ENCODE assay signal across 8 cellular contexts in the genomic region with DNA sequence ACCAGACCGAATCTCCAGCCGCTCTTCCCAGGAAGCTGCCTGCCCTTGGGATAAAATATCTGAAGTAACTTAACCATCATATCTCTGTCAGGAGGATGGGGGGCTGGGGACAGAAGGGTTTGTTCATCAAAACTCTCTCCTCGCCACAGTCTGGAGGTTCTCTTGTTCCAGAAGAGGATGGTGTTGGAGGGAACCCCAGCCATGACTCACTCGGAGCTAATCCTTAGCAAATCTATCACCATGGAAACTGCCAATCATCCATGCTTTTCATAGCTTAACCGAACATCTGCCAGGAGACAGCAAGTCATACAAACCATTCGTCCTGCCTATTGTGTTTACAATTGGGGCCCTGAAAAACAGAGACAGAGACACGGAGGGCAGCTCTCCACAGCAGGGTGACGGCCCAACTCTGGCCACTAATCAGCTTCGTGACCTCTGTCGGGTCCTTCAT.
DNase-seq lines count a peak whose midpoint lies in the region; ATAC-seq and TF ChIP-seq lines count a peak whose summit lies in the region.

No MANE protein-coding gene starts in this region.

- no peak for ATAC-seq in HG03097 (IDR thresholded peaks at IDR 0.05; ENCODE audit: low FRiP score, unreplicated experiment)

- peak overlapping the region; percentile 78 to 88 (median 85) for H3K27ac Mint-ChIP-seq in nephron
- no peak overlapping the region for H3K27ac Mint-ChIP-seq in activated T-helper 2 cell treated with anti-CD3 and anti-CD28 coated beads, Interferon-gamma antibody, Interleukin-2, Interleukin-4, amounts not matched to agents 10 μg/mL and 5 μg/mL and 100 μg/mL, durations not matched to agents 14 hours and 24 hours and 36 hours

- no peak overlapping the region for H3K4me3 Mint-ChIP-seq in nephron
- H3K4me3 Mint-ChIP-seq in activated T-helper 2 cell treated with anti-CD3 and anti-CD28 coated beads, Interferon-gamma antibody, Interleukin-2, Interleukin-4, amounts not matched to agents 10 μg/mL and 5 μg/mL and 100 μg/mL, durations not matched to agents 14 hours and 24 hours and 36 hours (ENCODE audit: low read depth), result no peak overlapping the region

- H3K36me3 ChIP-seq in colonic mucosa, result no peaks in the 10 kb centered on the region

- H3K4me1 Mint-ChIP-seq in nephron, result peaks cover 37% of the 10 kb centered on the region
- H3K4me1 Mint-ChIP-seq in activated T-helper 2 cell treated with anti-CD3 and anti-CD28 coated beads, Interferon-gamma antibody, Interleukin-2, Interleukin-4, amounts not matched to agents 10 μg/mL and 5 μg/mL and 100 μg/mL, durations not matched to agents 14 hours and 24 hours and 36 hours (ENCODE audit: low read depth), result peaks cover 42% of the 10 kb centered on the region

- peak overlapping the region; percentile 53 for H3K27ac ChIP-seq in colonic mucosa

- peak overlapping the region in 1 of 2 donors; percentile 14 for H3K9ac ChIP-seq in colonic mucosa (ENCODE audit: low read depth in 2 of 2, low read length in 2 of 2)

- no peaks in the 10 kb centered on the region for H3K4me1 ChIP-seq in colonic mucosa

- DNase-seq in DMS53 (lab: John Stamatoyannopoulos, UW) (peak; percentile 99), NCI-H446 (lab: John Stamatoyannopoulos, UW) (peak; percentile 89 to 96), colonic mucosa (peak; percentile 56), globus pallidus (ENCODE audit: low spot score) (no peak)
- DNase-seq in activated CD4-positive, CD25-positive, alpha-beta regulatory T cell treated with anti-CD3 and anti-CD28 coated beads, Interleukin-2, amount 50 U/mL, for 72 hours, result no peak
- no peak for DNase-seq in activated T-helper 2 cell treated with anti-CD3 and anti-CD28 coated beads, Interferon-gamma antibody, Interleukin-2, Interleukin-4, amounts not matched to agents 10 μg/mL and 5 μg/mL and 100 μg/mL, durations not matched to agents 14 hours and 24 hours and 36 hours (ENCODE audit: low spot score)

- H3K9me3 Mint-ChIP-seq in nephron, result no peaks in the 10 kb centered on the region
- no peaks in the 10 kb centered on the region for H3K9me3 Mint-ChIP-seq in activated T-helper 2 cell treated with anti-CD3 and anti-CD28 coated beads, Interferon-gamma antibody, Interleukin-2, Interleukin-4, amounts not matched to agents 10 μg/mL and 5 μg/mL and 100 μg/mL, durations not matched to agents 14 hours and 24 hours and 36 hours

- no peaks in the 10 kb centered on the region for H3K27me3 ChIP-seq in colonic mucosa

- H3K4me3 ChIP-seq in colonic mucosa, result no peak overlapping the region

- no peaks in the 10 kb centered on the region for H3K36me3 Mint-ChIP-seq in nephron (ENCODE audit: low read depth)
- H3K36me3 Mint-ChIP-seq in activated T-helper 2 cell treated with anti-CD3 and anti-CD28 coated beads, Interferon-gamma antibody, Interleukin-2, Interleukin-4, amounts not matched to agents 10 μg/mL and 5 μg/mL and 100 μg/mL, durations not matched to agents 14 hours and 24 hours and 36 hours (ENCODE audit: low read depth), result peaks cover 2% of the 10 kb centered on the region

- H3K27me3 Mint-ChIP-seq in nephron (ENCODE audit: low read depth), result peaks cover 5% of the 10 kb centered on the region
- peaks cover 31% of the 10 kb centered on the region for H3K27me3 Mint-ChIP-seq in activated T-helper 2 cell treated with anti-CD3 and anti-CD28 coated beads, Interferon-gamma antibody, Interleukin-2, Interleukin-4, amounts not matched to agents 10 μg/mL and 5 μg/mL and 100 μg/mL, durations not matched to agents 14 hours and 24 hours and 36 hours (ENCODE audit: low read depth)

- H3K9me3 ChIP-seq in colonic mucosa, result no peaks in the 10 kb centered on the region

- intact Hi-C loops in colonic mucosa (cut with DNase I), result no loop called here
- intact Hi-C loops in activated T-helper 2 cell treated with anti-CD3 and anti-CD28 coated beads, Interferon-gamma antibody, Interleukin-2, Interleukin-4, amounts not matched to agents 10 μg/mL and 5 μg/mL and 100 μg/mL, durations not matched to agents 14 hours and 24 hours and 36 hours (cut with micrococcal nuclease), result no loop called here

- no peak for TF ChIP-seq CTCF in colonic mucosa (IDR thresholded peaks at IDR 0.05)
- TF ChIP-seq CTCF in nephron (IDR thresholded peaks at IDR 0.05; ENCODE audit: unreplicated experiment in 3 of 3), result no peak

Comparison
In these comparisons a context has a peak if more than half of its experiments do, and no peak if none do; other contexts are left out.
1. DNase-seq: peak in DMS53 (single experiment), NCI-H446 (2 of 2) and colonic mucosa (single experiment); none in activated CD4-positive, CD25-positive, alpha-beta regulatory T cell treated with anti-CD3 and anti-CD28 coated beads, Interleukin-2, amount 50 U/mL, for 72 hours (single experiment), globus pallidus (single experiment) and activated T-helper 2 cell treated with anti-CD3 and anti-CD28 coated beads, Interferon-gamma antibody, Interleukin-2, Interleukin-4, amounts not matched to agents 10 μg/mL and 5 μg/mL and 100 μg/mL, durations not matched to agents 14 hours and 24 hours and 36 hours (single experiment).